ENCODE assay signal across 20 cellular contexts in the genomic region with DNA sequence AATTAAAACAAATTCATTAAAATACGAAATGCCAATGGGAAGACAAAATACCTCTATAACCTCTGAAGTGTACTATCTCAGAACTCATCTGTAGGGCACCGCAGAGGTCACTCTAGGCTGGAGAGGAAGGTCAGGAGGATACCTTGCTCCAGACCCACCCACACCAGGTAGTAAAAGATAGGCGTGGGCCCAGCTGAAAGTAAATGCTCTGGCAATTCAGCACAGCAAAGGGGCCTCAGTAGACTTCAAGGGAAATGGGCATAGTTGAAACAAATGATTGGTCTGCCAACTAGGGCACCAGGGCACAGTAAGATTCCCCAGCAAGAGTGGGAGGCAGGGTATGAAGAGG. TPM values are rescaled to one million over a fixed set of nuclear protein-coding genes. Genes with fewer than 3 reads are reported as not detected.
DNase-seq lines count a peak whose midpoint lies in the region; ATAC-seq, FAIRE-seq and TF ChIP-seq lines count a peak whose summit lies in the region.
"Had no signal": no experiment of that assay in that cellular context is flagged by ENCODE, and none has a peak within 500 bp of the region (broad histone marks: within the 10 kb centered on the region; RNA-seq: fewer than 3 reads in every experiment).

No MANE protein-coding gene starts in this region.

- no peak overlapping the region for H2AFZ ChIP-seq in H1 (ENCODE audit: low read length)
- H2AFZ ChIP-seq: GM23248 had no signal

- 90 to 100% methylated on average over 1 to 3 of the region's 3 CpGs for WGBS in H1 (ENCODE audit: extremely low coverage in 1 of 2, insufficient coverage in 1 of 2, insufficient read length in 1 of 2, insufficient replicate concordance in 2 of 2, low coverage in 1 of 2, low lambda C conversion rate in 2 of 2, missing lambda C conversion rate in 1 of 2), 2 experiments
- WGBS in transverse colon (ENCODE audit: low coverage in 1 of 2), 2 donors = 39 to 78% methylated on average over 1 to 3 of the region's 3 CpGs

- no peak for ATAC-seq in activated naive CD4-positive, alpha-beta T cell treated with anti-CD3 and anti-CD28 coated beads, Interleukin-2, amount 50 U/mL, for 72 hours
- ATAC-seq in omental fat pad (ENCODE audit: low FRiP score) (no peak), GM19397 (IDR thresholded peaks at IDR 0.05; ENCODE audit: unreplicated experiment) (no peak)
- ATAC-seq: HepG2 had no signal

- no peaks in the 10 kb centered on the region for H4K20me1 ChIP-seq in H1 (replicated peaks in 1 of 2; ENCODE audit: control insufficient read depth in 1 of 2, insufficient read depth in 2 of 2, low read length in 2 of 2)
- H4K20me1 ChIP-seq: BLaER1 treated with 17β-estradiol and CSF1 and Interleukin-3, amounts not matched to agents 10 nM and 100 nM had no signal

- H3K36me3 ChIP-seq in H1 (ENCODE audit: control insufficient read depth in 2 of 4, insufficient read depth in 4 of 4, low read length in 3 of 4) = no peaks in the 10 kb centered on the region
- no peaks in the 10 kb centered on the region for H3K36me3 ChIP-seq in muscle layer of duodenum (ENCODE audit: control insufficient read depth in 1 of 2, insufficient read depth in 2 of 2, low read length in 2 of 2)
- no peaks in the 10 kb centered on the region for H3K36me3 ChIP-seq in transverse colon
- H3K36me3 ChIP-seq: BLaER1 treated with 17β-estradiol and CSF1 and Interleukin-3, amounts not matched to agents 10 nM and 100 nM had no signal

- no peaks in the 10 kb centered on the region for H3K23me2 ChIP-seq in H1 (ENCODE audit: low read depth, low read length)

- H4K91ac ChIP-seq in H1 (replicated peaks; ENCODE audit: insufficient read length, low read length) = no peak overlapping the region

- no peak overlapping the region for H2BK12ac ChIP-seq in H1 (ENCODE audit: low read depth, low read length)

- TF ChIP-seq CTCF in H1 (IDR thresholded peaks at IDR 0.05; ENCODE audit: control extremely low read depth in 1 of 3, insufficient read depth in 1 of 3, low read depth in 1 of 3, low read length in 3 of 3) (no peak), transverse colon (IDR thresholded peaks at IDR 0.05) (no peak), omental fat pad (IDR thresholded peaks at IDR 0.05) (no peak)

- H3K4me2 ChIP-seq in H1 (ENCODE audit: insufficient read depth in 1 of 2, low read depth in 2 of 2, low read length in 2 of 2) = no peak overlapping the region
- H3K4me2 ChIP-seq: BLaER1 treated with 17β-estradiol and CSF1 and Interleukin-3, amounts not matched to agents 10 nM and 100 nM had no signal

- H3K18ac ChIP-seq in H1 (ENCODE audit: extremely low read depth, low read length) = no peak overlapping the region

- POLR2A ChIA-PET in H1 (lab: Charles Lee; ENCODE audit: partially characterized antibody) = no interaction called here

- H3K79me2 ChIP-seq in H1 (ENCODE audit: control insufficient read depth in 1 of 2, insufficient read depth in 2 of 2, low read length in 2 of 2) = no peaks in the 10 kb centered on the region

- H3K14ac ChIP-seq in H1 (ENCODE audit: insufficient read length) = no peak overlapping the region

- no peak overlapping the region for H4K5ac ChIP-seq in H1 (ENCODE audit: insufficient read length, low read depth, low read length)

- H2BK15ac ChIP-seq in H1 (ENCODE audit: low read length) = no peak overlapping the region

- in situ Hi-C loops in transverse colon (cut with MboI; ENCODE audit: low pct_ligation_motif_present in 1 of 4, low pct_unique_long_range_greater_than_20kb in 1 of 4, low sequenced_read_pairs in 3 of 4) = no loop called here

- H3K27ac ChIP-seq in H1 (ENCODE audit: low read depth, low read length) (no peak overlapping the region), muscle layer of duodenum (ENCODE audit: low read length) (peak overlapping the region; percentile 46), transverse colon (peak overlapping the region; percentile 76 to 89 (median 78))
- H3K27ac ChIP-seq: BLaER1 treated with 17β-estradiol and CSF1 and Interleukin-3, amounts not matched to agents 10 nM and 100 nM; GM23248 had no signal

- no peak for DNase-seq in activated naive CD4-positive, alpha-beta T cell treated with anti-CD3 and anti-CD28 coated beads, Interleukin-2, amount 50 U/mL, for 72 hours (ENCODE audit: low spot score in 2 of 2)
- DNase-seq in activated naive CD4-positive, alpha-beta T cell (lab: John Stamatoyannopoulos, UW) = no peak
- DNase-seq in H1 (ENCODE audit: low read depth in 1 of 2, low spot score in 2 of 2) (no peak), transverse colon (peak; percentile 78), omental fat pad (ENCODE audit: low spot score) (no peak), NCI-H345 (lab: John Stamatoyannopoulos, UW) (no peak)
- DNase-seq: ACHN; CD4-positive, CD25-positive, alpha-beta regulatory T cell; DMS153; DMS79 treated with DMSO at 0.1 percent for 48 hours; EL; GM23248; H9 had no signal

- no peak overlapping the region for H2BK5ac ChIP-seq in H1 (ENCODE audit: low read depth, low read length)

- peak overlapping the region; percentile 16 for H2BK120ac ChIP-seq in H1 (replicated peaks; ENCODE audit: low read depth, low read length)

- TF ChIP-seq RAD21 in H1 (IDR thresholded peaks at IDR 0.05 in 1 of 2, conservative IDR thresholded peaks at IDR 0.05 in 1 of 2; ENCODE audit: low read depth in 2 of 2, low read length in 2 of 2) = no peak

- no peak for FAIRE-seq in H1 (lab: Jason Lieb, UNC)
- FAIRE-seq: G401.6, GM12891, HepG2, HTR-8/SVneo had no signal

- intact Hi-C loops in transverse colon (cut with DNase I; ENCODE audit: low total_unique reads) = no loop called here

- no peak overlapping the region for H4K8ac ChIP-seq in H1 (ENCODE audit: extremely low read depth, insufficient read depth, low read length)

- no peak overlapping the region for H3K9ac ChIP-seq in H1 (replicated peaks in 1 of 4; ENCODE audit: extremely low read depth in 1 of 4, low read depth in 3 of 4, low read length in 3 of 4)
- H3K9ac ChIP-seq: BLaER1 treated with 17β-estradiol and CSF1 and Interleukin-3, amounts not matched to agents 10 nM and 100 nM; GM23248 had no signal

- H3K4ac ChIP-seq in H1 (replicated peaks; ENCODE audit: insufficient read length, low read depth, low read length) = no peak overlapping the region

- no peak overlapping the region for H3K23ac ChIP-seq in H1 (ENCODE audit: insufficient read length)

- H3K9me3 Mint-ChIP-seq in activated naive CD4-positive, alpha-beta T cell treated with anti-CD3 and anti-CD28 coated beads, Interleukin-2, amount 50 U/mL, for 72 hours = no peaks in the 10 kb centered on the region
- H3K9me3 Mint-ChIP-seq: H9 had no signal

- H3K4me3 ChIP-seq in H1 (ENCODE audit: extremely low read depth in 1 of 4, insufficient read depth in 2 of 4, low read depth in 3 of 4, low read length in 4 of 4) = no peak overlapping the region
- H3K4me3 ChIP-seq in muscle layer of duodenum (ENCODE audit: low read depth in 1 of 2, low read length in 2 of 2) = no peak overlapping the region
- H3K4me3 ChIP-seq in transverse colon = no peak overlapping the region
- H3K4me3 ChIP-seq: BLaER1 treated with 17β-estradiol and CSF1 and Interleukin-3, amounts not matched to agents 10 nM and 100 nM; GM23248 had no signal

- H3K36me3 Mint-ChIP-seq in activated naive CD4-positive, alpha-beta T cell treated with anti-CD3 and anti-CD28 coated beads, Interleukin-2, amount 50 U/mL, for 72 hours = no peaks in the 10 kb centered on the region
- H3K36me3 Mint-ChIP-seq: CD4-positive, CD25-positive, alpha-beta regulatory T cell had no signal

- no peak overlapping the region for H2BK20ac ChIP-seq in H1 (ENCODE audit: low read length)

- H3K79me1 ChIP-seq in H1 (ENCODE audit: low read depth, low read length) = no peaks in the 10 kb centered on the region

- no peak for TF ChIP-seq EP300 in H1 (IDR thresholded peaks at IDR 0.05; ENCODE audit: borderline replicate concordance in 1 of 2, low read depth in 2 of 2, low read length in 2 of 2)
- no peak for TF ChIP-seq EP300 in transverse colon (IDR thresholded peaks at IDR 0.05; ENCODE audit: low read depth)

- H3K27me3 ChIP-seq in H1 (replicated peaks in 1 of 4; ENCODE audit: control insufficient read depth in 3 of 4, extremely low read depth in 1 of 4, insufficient read depth in 3 of 4, low read length in 3 of 4) = no peaks in the 10 kb centered on the region
- H3K27me3 ChIP-seq in muscle layer of duodenum (ENCODE audit: low read depth, low read length) = no peaks in the 10 kb centered on the region
- no peaks in the 10 kb centered on the region for H3K27me3 ChIP-seq in transverse colon
- H3K27me3 ChIP-seq: BLaER1 treated with 17β-estradiol and CSF1 and Interleukin-3, amounts not matched to agents 10 nM and 100 nM had no signal

- no peaks in the 10 kb centered on the region for H3K9me3 ChIP-seq in H1 (ENCODE audit: insufficient read depth in 2 of 2, low read depth in 1 of 2, low read length in 1 of 2)
- H3K9me3 ChIP-seq in muscle layer of duodenum (ENCODE audit: control insufficient read depth in 1 of 2, low read length in 2 of 2) = no peaks in the 10 kb centered on the region
- no peaks in the 10 kb centered on the region for H3K9me3 ChIP-seq in transverse colon
- H3K9me3 ChIP-seq: BLaER1 treated with 17β-estradiol and CSF1 and Interleukin-3, amounts not matched to agents 10 nM and 100 nM had no signal

- peak overlapping the region; percentile 32 to 57 for H3K27ac Mint-ChIP-seq in activated naive CD4-positive, alpha-beta T cell treated with anti-CD3 and anti-CD28 coated beads, Interleukin-2, amount 50 U/mL, for 72 hours
- H3K27ac Mint-ChIP-seq: CD4-positive, CD25-positive, alpha-beta regulatory T cell had no signal

- H3K4me1 ChIP-seq in H1 (replicated peaks in 1 of 4; ENCODE audit: control insufficient read depth in 3 of 4, insufficient read depth in 4 of 4, low read length in 3 of 4) (no peaks in the 10 kb centered on the region; a peak in 1 of 7 replicates), muscle layer of duodenum (ENCODE audit: control insufficient read depth in 1 of 2, insufficient read depth in 2 of 2, low read length in 2 of 2) (no peaks in the 10 kb centered on the region), transverse colon (peaks cover 0 to 58% (median 32%) of the 10 kb centered on the region in 4 donors)

- no peak overlapping the region for H3K56ac ChIP-seq in H1 (replicated peaks; ENCODE audit: insufficient read length, low read depth, low read length)

- TF ChIP-seq POLR2A in H1 (IDR thresholded peaks at IDR 0.05; ENCODE audit: control extremely low read depth in 1 of 2, low read depth in 2 of 2, low read length in 2 of 2) = no peak
- TF ChIP-seq POLR2A in transverse colon (IDR thresholded peaks at IDR 0.05) = no peak

- CTCF ChIA-PET in H1 (lab: Charles Lee; ENCODE audit: partially characterized antibody) = interaction anchor here (0.9 to 2.3 kb wide), 6 partner anchors 9 to 116 kb away, joined by 3 to 9 read pairs (median 4); no protein-coding TSS in a partner anchor

- no peak overlapping the region for H2AK5ac ChIP-seq in H1 (ENCODE audit: low read depth, low read length)

RNA-seq across cellular contexts. Expression of gene SPPL2A, which starts 26.0 kb away (rescaled TPM):
- 10 to 100 TPM; 61.0 to 68.1 TPM for total RNA-seq in activated naive CD4-positive, alpha-beta T cell treated with anti-CD3 and anti-CD28 coated beads, Interleukin-2, amount 50 U/mL, for 72 hours
- 50.6 and 52.9 TPM in 2 replicates for total RNA-seq in H1 (2021; fragmentation: NEBNext Ultra II Directional; extraction: Animal tissue kit (Norgen Biotek cat#: 25700))
- polyA plus RNA-seq in H1 (2011; rRNA removed) = 15.6 and 17.9 TPM in 2 replicates
- polyA plus RNA-seq in H1 (2011; cell fraction: cytosol; rRNA removed) = 14.0 TPM
- polyA plus RNA-seq in H1 (2011; cell fraction: nucleus; rRNA removed) = 15.2 TPM
- 16.7 to 24.4 TPM (median 20.7 TPM) in 4 replicates for polyA plus RNA-seq in H1 (2012, experiment 1 of 2)
- polyA plus RNA-seq in H1 (2012, experiment 2 of 2) = 2.5 TPM
- 21.4 TPM for polyA plus RNA-seq in H1 (2013, experiment 1 of 2)
- polyA plus RNA-seq in H1 (2013, experiment 2 of 2) = 26.0 TPM
- 38.2 and 57.9 TPM in 2 replicates for polyA minus RNA-seq in H1 (2011; rRNA and poly(A)+ RNA removed)
- polyA minus RNA-seq in H1 (2011; cell fraction: cytosol; rRNA and poly(A)+ RNA removed) = 10.4 TPM
- 30.8 TPM for polyA minus RNA-seq in H1 (2011; cell fraction: nucleus; rRNA and poly(A)+ RNA removed)
- total RNA-seq in transverse colon (100 to 1,000 TPM; 325 to 777 (median 391) TPM), omental fat pad (100 to 1,000 TPM; 127 to 209 (median 151) TPM)
